ENCODE assay signal across 20 cellular contexts in genomic region chr13:30748717-30749116, GRCh38. TPM values are rescaled to one million over a fixed set of nuclear protein-coding genes. Genes with fewer than 3 reads are reported as not detected.
"Had no signal": no experiment of that assay in that cellular context is flagged by ENCODE, and none has a peak within 500 bp of the region (broad histone marks: within the 10 kb centered on the region; RNA-seq: fewer than 3 reads in every experiment).

No MANE protein-coding gene starts in this region.

- DNase-seq: cortex of kidney; dorsolateral prefrontal cortex; effector CD8-positive, alpha-beta T cell; foreskin melanocyte; heart left ventricle; hypothalamus; islet precursor cell; mammary epithelial cell; mucosa of descending colon; natural killer cell; nucleus accumbens; ovary; right cardiac atrium; stimulated activated CD4-positive, alpha-beta T cell treated with anti-CD3 and anti-CD28 coated beads, Interleukin-2, amount 100 ng/mL, for 48 hours; stimulated activated naive CD4-positive, alpha-beta T cell treated with Interleukin-2 at 50 U/mL for 16 hours; trophoblast cell had no signal

- H3K27me3 ChIP-seq: dorsolateral prefrontal cortex, heart left ventricle, ovary had no signal

- H3K27ac ChIP-seq: dorsolateral prefrontal cortex, heart left ventricle, ovary had no signal

- H3K36me3 ChIP-seq: ovary had no signal

- ATAC-seq: heart left ventricle, left lobe of liver, mucosa of descending colon, natural killer cell, right cardiac atrium had no signal

- H3K9me3 ChIP-seq: heart left ventricle, mucosa of descending colon, ovary had no signal

- H3K4me3 ChIP-seq: dorsolateral prefrontal cortex, heart left ventricle, mucosa of descending colon, ovary, smooth muscle cell had no signal

RNA-seq across cellular contexts. Expression of gene ALOX5AP, which starts 13.4 kb away (rescaled TPM):
- total RNA-seq: neural crest cell, progenitor cell of endocrine pancreas, smooth muscle cell had no signal
